In the genomic region with DNA sequence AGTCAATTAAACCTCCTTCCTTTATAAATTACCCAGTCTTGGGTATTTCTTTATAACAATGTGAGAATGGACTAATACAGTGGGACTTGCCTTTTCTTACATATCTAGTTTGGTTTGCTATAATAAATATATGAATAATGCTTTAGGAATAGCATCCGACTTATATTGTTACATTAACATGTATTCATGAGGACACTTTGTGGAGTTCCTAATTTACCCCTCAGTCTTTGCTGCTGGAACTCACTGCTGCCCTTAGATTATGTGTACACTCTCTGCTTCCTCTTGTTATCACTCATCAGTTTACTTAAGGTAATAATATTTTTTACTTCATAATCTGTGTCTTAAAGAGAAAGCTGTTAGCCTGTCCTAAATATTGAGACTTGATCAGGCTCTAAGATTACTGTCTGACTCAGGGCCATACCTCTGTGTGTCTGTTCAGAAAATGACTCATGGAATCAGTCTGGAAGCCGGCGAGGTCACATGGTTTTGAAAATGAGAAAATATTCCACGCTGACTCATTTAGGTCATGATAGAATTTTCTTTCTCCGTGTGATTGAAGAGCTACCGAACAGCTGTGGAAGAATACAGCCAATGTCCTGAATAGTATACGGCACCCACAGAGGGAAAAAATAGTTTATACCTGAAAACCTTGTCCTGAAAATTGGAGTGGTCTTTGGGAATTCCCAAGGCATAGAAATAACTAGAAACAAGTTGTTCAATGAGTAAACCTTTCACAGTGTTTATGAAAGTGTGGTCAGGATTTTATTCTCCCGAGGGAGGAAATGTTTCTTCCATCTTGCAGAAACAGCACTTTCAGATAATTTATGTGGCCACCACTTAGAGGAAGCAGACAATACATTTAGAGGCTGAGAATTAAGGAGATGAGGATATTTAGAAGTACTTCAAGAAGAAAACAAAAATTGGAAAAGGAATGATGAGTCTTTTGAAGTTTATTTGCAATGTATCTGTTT, we compare ENCODE assay signal across 8 cellular contexts.
A peak's percentile ranks its signal among the peaks of the same experiment; 100 is the strongest.
DNase-seq lines count a peak whose midpoint lies in the region; ATAC-seq, FAIRE-seq and TF ChIP-seq lines count a peak whose summit lies in the region.

No MANE protein-coding gene starts in this region.

- WGBS in GM23248 (ENCODE audit: low coverage in 1 of 2, low lambda C conversion rate in 2 of 2, missing lambda C conversion rate in 2 of 2), 2 experiments, result 12% methylated on average over 8 of the region's 8 CpGs
- WGBS in K562 (ENCODE audit: insufficient coverage, low coverage, missing lambda C conversion rate), result 0% methylated on average over 5 of the region's 8 CpGs

- H3K4me1 ChIP-seq in GM23248 (ENCODE audit: insufficient read depth) (peaks cover 23% of the 10 kb centered on the region), K562 (replicated peaks in 1 of 2; ENCODE audit: control insufficient read depth in 2 of 2, insufficient read depth in 2 of 2, low read length in 2 of 2) (no peaks in the 10 kb centered on the region), left lung (no peaks in the 10 kb centered on the region)

- no peaks in the 10 kb centered on the region for H3K9me1 ChIP-seq in K562 (ENCODE audit: control insufficient read depth, insufficient read depth, low read length)

- POLR2A ChIA-PET in K562 (lab: Yijun Ruan, JAX), result no interaction called here

- FAIRE-seq in K562 (lab: Jason Lieb, UNC), result no peak

- H3K27me3 ChIP-seq in GM23248 (replicated peaks; ENCODE audit: insufficient read depth), result no peaks in the 10 kb centered on the region
- no peaks in the 10 kb centered on the region for H3K27me3 ChIP-seq in K562 (ENCODE audit: control insufficient read depth in 2 of 2, insufficient read depth in 2 of 2, low read length in 2 of 2)
- no peaks in the 10 kb centered on the region for H3K27me3 ChIP-seq in left lung

- H3K36me3 ChIP-seq in GM23248 (ENCODE audit: low read depth) (no peaks in the 10 kb centered on the region), K562 (ENCODE audit: control insufficient read depth, insufficient read depth, low read length) (no peaks in the 10 kb centered on the region), left lung (no peaks in the 10 kb centered on the region)

- no peak for TF ChIP-seq RAD21 in K562 (CRISPR knock-in tag; conservative IDR thresholded peaks at IDR 0.05 in 1 of 2, IDR thresholded peaks at IDR 0.05 in 1 of 2)

- peak overlapping the region; percentile 63 for H3K27ac ChIP-seq in GM23248
- H3K27ac ChIP-seq in K562 (ENCODE audit: extremely low read depth, low read depth, low read length), result no peak overlapping the region
- H3K27ac ChIP-seq in left lung, result peak overlapping the region; percentile 28 to 75

- H3K79me2 ChIP-seq in GM23248 (ENCODE audit: insufficient read depth) (no peaks in the 10 kb centered on the region), K562 (ENCODE audit: control insufficient read depth, insufficient read depth, low read length) (no peaks in the 10 kb centered on the region)

- no peaks in the 10 kb centered on the region for H3K9me2 ChIP-seq in GM23248 (ENCODE audit: insufficient read depth)

- H3K9me3 ChIP-seq in GM23248 (ENCODE audit: low read depth) (no peaks in the 10 kb centered on the region), K562 (replicated peaks; ENCODE audit: control insufficient read depth, insufficient read depth, low read depth, low read length) (no peaks in the 10 kb centered on the region), left lung (no peaks in the 10 kb centered on the region)

- DNase-seq in GM12865 (ENCODE audit: low read depth) (peak; percentile 13), GM23248 (peak; percentile 97), M059J (ENCODE audit: low read depth) (peak; percentile 96), K562 (ENCODE audit: extremely low read depth in 1 of 4, low spot score in 3 of 4) (peak in 1 of 4 experiments; percentile 24), left lung (no peak), superior temporal gyrus (ENCODE audit: extremely low spot score) (peak; percentile 78), NCI-H1105 treated with DMSO at 0.1 percent for 48 hours (lab: John Stamatoyannopoulos, UW) (no peak), NCI-H187 (lab: John Stamatoyannopoulos, UW) (no peak)

- H3K4me2 ChIP-seq in GM23248 (ENCODE audit: unreplicated experiment) (peak overlapping the region; percentile 73), K562 (ENCODE audit: insufficient read depth, low read length) (no peak overlapping the region)

- CTCF ChIA-PET in K562 (lab: Yijun Ruan, JAX; ENCODE audit: low intra/inter-chr PET ratio), result no interaction called here

- TF ChIP-seq POLR2A in K562 (conservative IDR thresholded peaks at IDR 0.05), result no peak

- H4K20me1 ChIP-seq in GM23248 (ENCODE audit: insufficient read depth), result no peaks in the 10 kb centered on the region
- H4K20me1 ChIP-seq in K562 (replicated peaks; ENCODE audit: control insufficient read depth, insufficient read depth, low read length), result no peaks in the 10 kb centered on the region

- H3K9ac ChIP-seq in GM23248 (peak overlapping the region; percentile 53), K562 (ENCODE audit: insufficient read depth in 1 of 2, low read depth in 2 of 2, low read length in 2 of 2) (no peak overlapping the region)

- BruUV-seq in K562 (replicated peaks; lab: Mats Ljungman, UMichigan), result no TSS peak

- peak overlapping the region; percentile 69 for H2AFZ ChIP-seq in GM23248
- H2AFZ ChIP-seq in K562 (ENCODE audit: low read depth, low read length), result no peak overlapping the region

- intact Hi-C loops in K562 (cut with micrococcal nuclease) (no loop called here), left lung (cut with DNase I) (no loop called here)

- in situ Hi-C loops in GM23248 (cut with MboI), result no loop called here
- in situ Hi-C loops in K562 (cut with MboI), result no loop called here

- H3F3A ChIP-seq in GM23248 (ENCODE audit: insufficient read depth), result peaks cover 20% of the 10 kb centered on the region

- ATAC-seq in K562 (no peak), left lung (peak; percentile 85)

- TF ChIP-seq CTCF in GM12865 (IDR thresholded peaks at IDR 0.05; ENCODE audit: insufficient read depth, low read depth, low read length, missing control alignments), result no peak
- TF ChIP-seq CTCF in K562 (IDR thresholded peaks at IDR 0.05 in 2 of 3, conservative IDR thresholded peaks at IDR 0.05 in 1 of 3; ENCODE audit: insufficient read depth in 2 of 3, low read depth in 1 of 3, low read length in 3 of 3), result no peak
- no peak for TF ChIP-seq CTCF in left lung (IDR thresholded peaks at IDR 0.05)

- H3K4me3 ChIP-seq in GM12865 (ENCODE audit: low read depth, low read length), result no peak overlapping the region
- peak overlapping the region; percentile 71 for H3K4me3 ChIP-seq in GM23248
- H3K4me3 ChIP-seq in K562, result no peak overlapping the region
- no peak overlapping the region for H3K4me3 ChIP-seq in left lung

- no peak for TF ChIP-seq EP300 in K562 (IDR thresholded peaks at IDR 0.05; ENCODE audit: low read length)

TF ChIP-seq in K562, 482 proteins besides CTCF, POLR2A, EP300 and RAD21:
- no peak for TF ChIP-seq NFRKB (IDR thresholded peaks at IDR 0.05; ENCODE audit: low read depth)
- TF ChIP-seq UBTF (IDR thresholded peaks at IDR 0.05; ENCODE audit: borderline replicate concordance in 1 of 2, low read depth in 2 of 2, low read length in 2 of 2), result no peak
- TF ChIP-seq ZNF3 (CRISPR knock-in tag; IDR thresholded peaks at IDR 0.05), result no peak
- no peak for TF ChIP-seq ZFP1 (CRISPR knock-in tag; IDR thresholded peaks at IDR 0.05)
- TF ChIP-seq CBFA2T2 (conservative IDR thresholded peaks at IDR 0.05), result no peak
- no peak for TF ChIP-seq RBBP5 (IDR thresholded peaks at IDR 0.05; ENCODE audit: borderline replicate concordance, insufficient read depth, low read length, poor library complexity, severe bottlenecking)
- TF ChIP-seq NR2C1 (IDR thresholded peaks at IDR 0.05), result no peak
- TF ChIP-seq NR2C1 (tag; IDR thresholded peaks at IDR 0.05), result 0 out of 2 replicates have a peak, but pooled peaks have one; percentile 17
- TF ChIP-seq FOSL1 (tag; conservative IDR thresholded peaks at IDR 0.05), result peak; percentile 72
- TF ChIP-seq FOXK2 (conservative IDR thresholded peaks at IDR 0.05 in 1 of 2, IDR thresholded peaks at IDR 0.05 in 1 of 2; ENCODE audit: low read depth in 2 of 2), result no peak

Comparison
In these comparisons a context has a peak if more than half of its experiments do, and no peak if none do; other contexts are left out.
1. DNase-seq: peak in GM12865 (single experiment), GM23248 (single experiment), M059J (single experiment) and superior temporal gyrus (single experiment); none in left lung (0 of 2), NCI-H1105 treated with DMSO at 0.1 percent for 48 hours (single experiment) and NCI-H187 (0 of 2).